1 cellular context compared by ENCODE assay signal in genomic region chr17:45246338-45246737, GRCh38.
TF ChIP-seq lines count a peak whose summit lies in the region.

No MANE protein-coding gene starts in this region.

TF ChIP-seq in K562, 482 proteins besides CTCF, POLR2A, EP300 and RAD21:
- TF ChIP-seq HDAC1 (IDR thresholded peaks at IDR 0.05) (no peak), CCNT2 (IDR thresholded peaks at IDR 0.05; ENCODE audit: borderline replicate concordance, extremely low read depth, insufficient read length, low read depth, low read length) (no peak), MYC (IDR thresholded peaks at IDR 0.05; ENCODE audit: low read depth, low read length) (no peak), MYC (CRISPR knock-in tag; IDR thresholded peaks at IDR 0.05; ENCODE audit: borderline replicate concordance, low read depth) (no peak), ZC3H11A (IDR thresholded peaks at IDR 0.05; ENCODE audit: low read depth, low read length) (no peak), ELF2 (CRISPR knock-in tag; IDR thresholded peaks at IDR 0.05) (no peak), CREBBP (IDR thresholded peaks at IDR 0.05; ENCODE audit: low read depth, low read length) (no peak), ZNF655 (CRISPR knock-in tag; IDR thresholded peaks at IDR 0.05) (no peak)
